Comparison of ENCODE assay signal across 24 cellular contexts in the genomic region with DNA sequence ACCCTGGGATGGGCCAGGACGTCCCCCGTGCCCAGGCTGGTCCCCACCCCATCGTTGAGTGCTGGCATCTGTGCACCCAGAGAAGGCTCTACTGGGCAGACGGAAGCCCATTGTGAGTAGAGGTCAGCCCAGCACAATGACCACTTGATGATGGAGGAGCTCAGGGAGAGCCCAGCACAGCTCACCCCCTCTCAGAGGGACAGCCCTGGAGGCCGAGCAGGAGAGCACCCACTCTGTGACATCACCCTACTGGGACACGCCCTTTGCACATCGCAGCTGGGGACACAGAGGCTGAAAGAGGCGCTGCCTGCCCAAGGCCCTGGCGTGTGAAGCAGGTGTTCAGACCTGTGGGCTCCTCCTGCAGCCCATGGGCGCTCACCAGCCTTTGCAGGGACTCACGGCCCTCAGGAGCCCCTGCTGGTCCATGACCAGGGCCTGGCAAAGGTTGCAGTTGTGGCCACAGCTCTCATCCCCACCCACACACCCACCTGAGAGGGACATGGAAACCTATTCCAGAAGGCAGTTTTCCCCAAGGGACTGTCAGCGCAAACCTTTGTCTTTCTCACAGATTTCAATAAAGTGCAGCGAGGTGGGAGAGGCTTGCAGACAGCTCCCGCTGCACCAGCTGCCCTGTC.
"Had no signal": no experiment of that assay in that cellular context is flagged by ENCODE, and none has a peak within 500 bp of the region (broad histone marks: within the 10 kb centered on the region; RNA-seq: fewer than 3 reads in every experiment).

No MANE protein-coding gene starts in this region.

- H3K4me1 Mint-ChIP-seq: activated B cell treated with CpG ODN at 0.5 μM for 24 hours; activated CD4-positive, alpha-beta T cell treated with anti-CD3 and anti-CD28 coated beads for 36 hours; brain; immature natural killer cell had no signal

- H3K4me3 Mint-ChIP-seq: activated B cell treated with CpG ODN at 0.5 μM for 24 hours; activated CD4-positive, alpha-beta T cell treated with anti-CD3 and anti-CD28 coated beads for 36 hours; activated naive CD4-positive, alpha-beta T cell treated with anti-CD3 and anti-CD28 coated beads for 36 hours; activated T-cell treated with anti-CD3 and anti-CD28 coated beads, Interleukin-2, amount 50 U/mL, for 4 hours; brain; immature natural killer cell; nephron progenitor cell; T-helper 1 cell treated with Interleukin-12 subunit alpha and Interleukin-12 subunit beta and Interleukin-4 antibody, amounts not matched to agents 30 μg/mL and 1 μg/mL, for 36 hours had no signal

- H3K36me3 Mint-ChIP-seq: brain, immature natural killer cell had no signal

- ATAC-seq: activated CD4-positive, alpha-beta T cell treated with anti-CD3 and anti-CD28 coated beads for 36 hours; activated T-cell treated with anti-CD3 and anti-CD28 coated beads, Interleukin-2, amount 50 U/mL, for 4 hours; foreskin keratinocyte; stimulated activated naive CD8-positive, alpha-beta T cell treated with anti-CD3 and anti-CD28 coated beads, Interleukin-15, Interleukin-2, amounts not matched to agents 100 U/mL and 50 U/mL, for 24 hours had no signal

- H3K27me3 Mint-ChIP-seq: activated B cell treated with CpG ODN at 0.5 μM for 24 hours had no signal

- DNase-seq: activated B cell treated with CpG ODN at 0.5 μM for 24 hours; activated CD4-positive, alpha-beta T cell treated with anti-CD3 and anti-CD28 coated beads for 36 hours; activated CD4-positive, alpha-beta T cell treated with anti-CD3 and anti-CD28 coated beads, Interleukin-2, amount 50 U/mL, for 4 hours; activated CD8-positive, alpha-beta memory T cell treated with anti-CD3 and anti-CD28 coated beads for 24 hours; activated CD8-positive, alpha-beta memory T cell treated with anti-CD3 and anti-CD28 coated beads, Interleukin-2, amount 50 U/mL, for 4 hours; activated naive CD4-positive, alpha-beta T cell treated with anti-CD3 and anti-CD28 coated beads for 36 hours; activated T-cell treated with anti-CD3 and anti-CD28 coated beads, Interleukin-2, amount 50 U/mL, for 4 hours; anterior cingulate cortex; caudate nucleus; effector memory CD4-positive, alpha-beta T cell; foreskin keratinocyte; immature natural killer cell; kidney glomerular epithelial cell; mesenchymal stem cell; nephron progenitor cell; occipital lobe; stimulated activated CD4-positive, alpha-beta T cell treated with anti-CD3 and anti-CD28 coated beads, Interleukin-12 subunit alpha, Interleukin-12 subunit beta, amount 100 ng/mL, for 4 hours; stimulated activated CD4-positive, alpha-beta T cell treated with anti-CD3 and anti-CD28 coated beads, Interleukin-4, amount 100 ng/mL, for 4 hours; stimulated activated naive CD8-positive, alpha-beta T cell treated with anti-CD3 and anti-CD28 coated beads, Interleukin-15, Interleukin-2, amounts not matched to agents 100 U/mL and 50 U/mL, for 24 hours; T1000 had no signal

- H3K27ac Mint-ChIP-seq: activated B cell treated with CpG ODN at 0.5 μM for 24 hours; activated CD4-positive, alpha-beta T cell treated with anti-CD3 and anti-CD28 coated beads for 36 hours; activated naive CD4-positive, alpha-beta T cell treated with anti-CD3 and anti-CD28 coated beads for 36 hours; activated T-helper 2 cell treated with anti-CD3 and anti-CD28 coated beads, Interferon-gamma antibody, Interleukin-2, Interleukin-4, amounts not matched to agents 10 μg/mL and 5 μg/mL and 100 μg/mL, durations not matched to agents 14 hours and 24 hours and 36 hours; brain; immature natural killer cell; nephron progenitor cell; progenitor cell of endocrine pancreas; T-helper 1 cell treated with Interleukin-12 subunit alpha and Interleukin-12 subunit beta and Interleukin-4 antibody, amounts not matched to agents 30 μg/mL and 1 μg/mL, for 36 hours had no signal

- H3K9me3 Mint-ChIP-seq: activated naive CD4-positive, alpha-beta T cell treated with anti-CD3 and anti-CD28 coated beads for 36 hours; activated T-helper 2 cell treated with anti-CD3 and anti-CD28 coated beads, Interferon-gamma antibody, Interleukin-2, Interleukin-4, amounts not matched to agents 10 μg/mL and 5 μg/mL and 100 μg/mL, durations not matched to agents 14 hours and 24 hours and 36 hours had no signal
